12 cellular contexts compared by ENCODE assay signal in genomic region chr7:102079140-102080002, GRCh38.
DNase-seq lines count a peak whose midpoint lies in the region; ATAC-seq and TF ChIP-seq lines count a peak whose summit lies in the region.
"Had no signal": no experiment of that assay in that cellular context is flagged by ENCODE, and none has a peak within 500 bp of the region (broad histone marks: within the 10 kb centered on the region; RNA-seq: fewer than 3 reads in every experiment).

No MANE protein-coding gene starts in this region.

- H3K9me3 Mint-ChIP-seq in Caco-2 (ENCODE audit: unreplicated experiment): no peaks in the 10 kb centered on the region
- H3K9me3 Mint-ChIP-seq in brain: peaks cover 0 to 19% (median 10%) of the 10 kb centered on the region in 5 experiments
- H3K9me3 Mint-ChIP-seq in mesothelial cell of epicardium: peaks cover 4% of the 10 kb centered on the region

- no peaks in the 10 kb centered on the region for H3K27me3 ChIP-seq in Caco-2 (replicated peaks; ENCODE audit: control insufficient read depth, insufficient read depth, low read length)
- H3K27me3 ChIP-seq: ovary had no signal

- H3K36me3 Mint-ChIP-seq in Caco-2 (ENCODE audit: insufficient read depth, unreplicated experiment) (peaks cover 74% of the 10 kb centered on the region), brain (peaks cover 63% of the 10 kb centered on the region), mesothelial cell of epicardium (peaks cover 45% of the 10 kb centered on the region)
- H3K36me3 Mint-ChIP-seq: activated naive CD4-positive, alpha-beta T cell treated with anti-CD3 and anti-CD28 coated beads, Interleukin-2, amount 10 ng/mL, durations not matched to agents 7 days and 5 days had no signal

- intact Hi-C loops in Caco-2 (cut with micrococcal nuclease; ENCODE audit: unreplicated experiment): no loop called here

- POLR2A ChIA-PET in Caco-2 (lab: Charles Lee): no interaction called here

- TF ChIP-seq CTCF in Caco-2 (IDR thresholded peaks at IDR 0.05; ENCODE audit: insufficient read depth in 1 of 2, low read depth in 1 of 2, low read length in 1 of 2, severe bottlenecking in 1 of 2, unreplicated experiment in 1 of 2): no peak
- no peak for TF ChIP-seq CTCF in brain (conservative IDR thresholded peaks at IDR 0.05)
- TF ChIP-seq CTCF in mesothelial cell of epicardium (IDR thresholded peaks at IDR 0.05; ENCODE audit: unreplicated experiment): no peak

- H3K9me3 ChIP-seq in Caco-2: no peaks in the 10 kb centered on the region
- H3K9me3 ChIP-seq: ovary had no signal

- H3K4me3 ChIP-seq in Caco-2 (ENCODE audit: low read depth, low read length): no peak overlapping the region
- H3K4me3 ChIP-seq: ovary had no signal

- H3K4me3 Mint-ChIP-seq in Caco-2 (ENCODE audit: unreplicated experiment) (no peak overlapping the region), brain (peak overlapping the region in 3 of 5 experiments; percentile 55 to 82 (median 76)), mesothelial cell of epicardium (no peak overlapping the region)
- H3K4me3 Mint-ChIP-seq: activated naive CD4-positive, alpha-beta T cell treated with anti-CD3 and anti-CD28 coated beads, Interleukin-2, amount 10 ng/mL, durations not matched to agents 7 days and 5 days had no signal

- CTCF ChIA-PET in Caco-2 (lab: Charles Lee): interaction anchor here (0.6 kb wide), 1 partner anchor 18 kb away, joined by 3 read pairs; no protein-coding TSS in a partner anchor

- peaks cover 3% of the 10 kb centered on the region; the same call in 1 of the 2 replicates for H3K4me1 ChIP-seq in Caco-2

- H3K27me3 Mint-ChIP-seq in Caco-2 (ENCODE audit: insufficient read depth, unreplicated experiment): no peaks in the 10 kb centered on the region
- H3K27me3 Mint-ChIP-seq in brain: peaks cover 4% of the 10 kb centered on the region
- H3K27me3 Mint-ChIP-seq in mesothelial cell of epicardium (ENCODE audit: low read depth): no peaks in the 10 kb centered on the region
- H3K27me3 Mint-ChIP-seq: activated naive CD4-positive, alpha-beta T cell treated with anti-CD3 and anti-CD28 coated beads, Interleukin-2, amount 10 ng/mL, durations not matched to agents 7 days and 5 days had no signal

- ATAC-seq in HG02884 (IDR thresholded peaks at IDR 0.05; ENCODE audit: unreplicated experiment): no peak
- ATAC-seq in GM21737 (IDR thresholded peaks at IDR 0.05; ENCODE audit: unreplicated experiment): no peak

- H3K4me1 Mint-ChIP-seq in Caco-2 (ENCODE audit: low read depth, unreplicated experiment) (peaks cover 9% of the 10 kb centered on the region), brain (peaks cover 32% of the 10 kb centered on the region), mesothelial cell of epicardium (peaks cover 15% of the 10 kb centered on the region)

- no TSS peak for BruUV-seq in Caco-2 (replicated peaks; lab: Mats Ljungman, UMichigan)

- H3K36me3 ChIP-seq in Caco-2 (ENCODE audit: control insufficient read depth, insufficient read depth, low read length): no peaks in the 10 kb centered on the region; the same call in 1 of the 2 replicates
- H3K36me3 ChIP-seq: ovary had no signal

- H3K27ac Mint-ChIP-seq in Caco-2 (ENCODE audit: unreplicated experiment) (peak overlapping the region; percentile 30), brain (peak overlapping the region in 4 of 5 experiments; percentile 62 to 93 (median 78)), mesothelial cell of epicardium (peak overlapping the region; percentile 78)
- H3K27ac Mint-ChIP-seq: activated naive CD4-positive, alpha-beta T cell treated with anti-CD3 and anti-CD28 coated beads, Interleukin-2, amount 10 ng/mL, durations not matched to agents 7 days and 5 days had no signal

- peak; percentile 7 to 32 for DNase-seq in Caco-2
- peak; percentile 36 for DNase-seq in MV-4-11 (lab: John Stamatoyannopoulos, UW)
- no peak for DNase-seq in mesothelial cell of epicardium (ENCODE audit: low spot score in 2 of 2, unreplicated experiment in 2 of 2)
- no peak for DNase-seq in NCI-H2196 treated with DMSO at 0.1 percent for 48 hours (lab: John Stamatoyannopoulos, UW; ENCODE audit: unreplicated experiment)
- no peak for DNase-seq in ureter (ENCODE audit: low spot score)
- DNase-seq: activated naive CD4-positive, alpha-beta T cell treated with anti-CD3 and anti-CD28 coated beads, Interleukin-2, amount 10 ng/mL, durations not matched to agents 7 days and 5 days; glutamatergic neuron; kidney glomerular epithelial cell had no signal

Comparison
In these comparisons a context has a peak if more than half of its experiments do, and no peak if none do; other contexts are left out.
1. DNase-seq: peak in Caco-2 (2 of 2) and MV-4-11 (single experiment); none in mesothelial cell of epicardium (0 of 2), NCI-H2196 treated with DMSO at 0.1 percent for 48 hours (single experiment) and ureter (single experiment).
2. H3K4me3 Mint-ChIP-seq: peak in brain (3 of 5); none in Caco-2 (single experiment) and mesothelial cell of epicardium (single experiment).
3. Peak in every context shown above with its lines, with median percentiles within 50 percentile points of each other: H3K27ac Mint-ChIP-seq.